12 cellular contexts compared by ENCODE assay signal in genomic region chr15:71889385-71889784, GRCh38.
DNase-seq lines count a peak whose midpoint lies in the region; ATAC-seq and TF ChIP-seq lines count a peak whose summit lies in the region.
"Had no signal": no experiment of that assay in that cellular context is flagged by ENCODE, and none has a peak within 500 bp of the region (broad histone marks: within the 10 kb centered on the region; RNA-seq: fewer than 3 reads in every experiment).

No MANE protein-coding gene starts in this region.

- H3K27ac Mint-ChIP-seq in CD14-positive monocyte = no peak overlapping the region
- H3K27ac Mint-ChIP-seq: H9 had no signal

- no peaks in the 10 kb centered on the region for H3K27me3 Mint-ChIP-seq in CD14-positive monocyte (ENCODE audit: low read depth in 3 of 3)
- H3K27me3 Mint-ChIP-seq: CD8-positive, alpha-beta memory T cell had no signal

- ATAC-seq in GM21390 (IDR thresholded peaks at IDR 0.05; ENCODE audit: unreplicated experiment) = peak; percentile 5
- peak; percentile 48; the same call in 1 of the 3 replicates for ATAC-seq in SK-N-SH treated with all-trans-retinoic acid at 6 μM for 48 hours
- ATAC-seq in GM18873 (IDR thresholded peaks at IDR 0.05; ENCODE audit: low FRiP score, unreplicated experiment) = no peak
- ATAC-seq in GM18870 (IDR thresholded peaks at IDR 0.05; ENCODE audit: unreplicated experiment) = no peak
- ATAC-seq: A549 had no signal

- H3K79me2 ChIP-seq in MM.1S (ENCODE audit: low read length) = no peaks in the 10 kb centered on the region

- no peak overlapping the region for H3K4me3 Mint-ChIP-seq in CD14-positive monocyte
- H3K4me3 Mint-ChIP-seq: CD8-positive, alpha-beta memory T cell; H9 had no signal

- peaks cover 5% of the 10 kb centered on the region; the same call in 1 of the 2 replicates for H3F3A ChIP-seq in MM.1S (ENCODE audit: insufficient read depth, low read length)

- no peak for TF ChIP-seq CTCF in MM.1S (IDR thresholded peaks at IDR 0.05; ENCODE audit: low read length)
- TF ChIP-seq CTCF in CD14-positive monocyte (IDR thresholded peaks at IDR 0.05) = no peak

- no peaks in the 10 kb centered on the region for H3K36me3 ChIP-seq in MM.1S (replicated peaks; ENCODE audit: insufficient read depth, low read length)

- no peaks in the 10 kb centered on the region for H4K20me1 ChIP-seq in MM.1S (ENCODE audit: insufficient read depth, low read length)

- H3K4me1 ChIP-seq in MM.1S (ENCODE audit: low read length) = peaks cover 13% of the 10 kb centered on the region
- H3K4me1 ChIP-seq: A549 had no signal

- no peaks in the 10 kb centered on the region for H3K9me3 Mint-ChIP-seq in CD14-positive monocyte
- H3K9me3 Mint-ChIP-seq: CD8-positive, alpha-beta memory T cell; H9 had no signal

- no peak overlapping the region for H3K9ac ChIP-seq in MM.1S (ENCODE audit: low read length)

- H2AFZ ChIP-seq in MM.1S (ENCODE audit: low read length) = no peak overlapping the region

- H3K36me3 Mint-ChIP-seq in CD14-positive monocyte = peaks cover 40 to 43% of the 10 kb centered on the region in 2 donors

- no peak overlapping the region for H3K4me3 ChIP-seq in MM.1S (ENCODE audit: low read length)
- H3K4me3 ChIP-seq: A549 had no signal

- no peaks in the 10 kb centered on the region for H3K9me3 ChIP-seq in MM.1S (replicated peaks; ENCODE audit: insufficient read depth, low read length)
- H3K9me3 ChIP-seq: A549 had no signal

- DNase-seq in MM.1S (no peak), CD14-positive monocyte (ENCODE audit: low spot score) (no peak)
- DNase-seq in stimulated activated CD4-positive, alpha-beta T cell treated with anti-CD3 and anti-CD28 coated beads, Interleukin-1b, Interleukin-23, amount 100 ng/mL, for 48 hours = no peak
- DNase-seq: CD8-positive, alpha-beta memory T cell; GOT3; H9; IMR-90 had no signal

- H3K27ac ChIP-seq in MM.1S (ENCODE audit: low read length) = peak overlapping the region; percentile 41; the same call in 1 of the 2 replicates
- H3K27ac ChIP-seq: A549 had no signal

- H3K27me3 ChIP-seq in MM.1S (replicated peaks; ENCODE audit: insufficient read depth, low read length) = no peaks in the 10 kb centered on the region

- intact Hi-C loops in CD14-positive monocyte (cut with micrococcal nuclease) = no loop called here

- H3K4me2 ChIP-seq in MM.1S (ENCODE audit: low read depth, low read length) = no peak overlapping the region
- H3K4me2 ChIP-seq: A549 had no signal

- H3K9me2 ChIP-seq in MM.1S (replicated peaks; ENCODE audit: insufficient read depth, low read length) = no peaks in the 10 kb centered on the region

- H3K4me1 Mint-ChIP-seq in CD14-positive monocyte = no peaks in the 10 kb centered on the region
- H3K4me1 Mint-ChIP-seq: CD8-positive, alpha-beta memory T cell had no signal

TF ChIP-seq in SK-N-SH treated with all-trans-retinoic acid at 6 μM for 48 hours, 23 proteins besides CTCF, POLR2A, EP300 and RAD21:
- TF ChIP-seq POU6F1 (CRISPR knock-in tag; IDR thresholded peaks at IDR 0.05; ENCODE audit: borderline replicate concordance, low read depth) = no peak
- no peak for TF ChIP-seq CREB5 (CRISPR knock-in tag; IDR thresholded peaks at IDR 0.05; ENCODE audit: low read depth)
- no peak for TF ChIP-seq ZC3H10 (CRISPR knock-in tag; IDR thresholded peaks at IDR 0.05)
- TF ChIP-seq PATZ1 (CRISPR knock-in tag; IDR thresholded peaks at IDR 0.05; ENCODE audit: borderline replicate concordance) = no peak
- TF ChIP-seq ZNF70 (CRISPR knock-in tag; IDR thresholded peaks at IDR 0.05) = no peak
- TF ChIP-seq ZNF565 (CRISPR knock-in tag; conservative IDR thresholded peaks at IDR 0.05; ENCODE audit: low read depth) = no peak
- no peak for TF ChIP-seq CSDC2 (CRISPR knock-in tag; IDR thresholded peaks at IDR 0.05)

Comparison
In these comparisons a context has a peak if more than half of its experiments do, and no peak if none do; other contexts are left out.
1. ATAC-seq: peak in GM21390 (single experiment) and SK-N-SH treated with all-trans-retinoic acid at 6 μM for 48 hours (single experiment); none in GM18873 (single experiment) and GM18870 (single experiment).